9 cellular contexts compared by ENCODE assay signal in genomic region chrX:140766024-140766611, GRCh38. TPM values are rescaled to one million over a fixed set of nuclear protein-coding genes. Genes with fewer than 3 reads are reported as not detected.
DNase-seq lines count a peak whose midpoint lies in the region; ATAC-seq and TF ChIP-seq lines count a peak whose summit lies in the region.
"Had no signal": no experiment of that assay in that cellular context is flagged by ENCODE, and none has a peak within 500 bp of the region (broad histone marks: within the 10 kb centered on the region; RNA-seq: fewer than 3 reads in every experiment).

No MANE protein-coding gene starts in this region.

- no peak overlapping the region for H3K27ac ChIP-seq in CD4-positive, alpha-beta T cell (ENCODE audit: low read depth, low read length)
- H3K27ac ChIP-seq in heart right ventricle (no peak overlapping the region), psoas muscle (no peak overlapping the region)

- POLR2A ChIA-PET in CD4-positive, alpha-beta T cell (lab: Charles Lee): no interaction called here

- peak; percentile 65 for TF ChIP-seq CTCF in CD4-positive, alpha-beta T cell (IDR thresholded peaks at IDR 0.05)
- peak; percentile 35 to 86 (median 69) for TF ChIP-seq CTCF in heart right ventricle (IDR thresholded peaks at IDR 0.05)
- peak; percentile 73 for TF ChIP-seq CTCF in psoas muscle (IDR thresholded peaks at IDR 0.05)

- H3K4me3 ChIP-seq in heart right ventricle (peak overlapping the region in 6 of 10 donors; percentile 39 to 54 (median 47)), psoas muscle (peak overlapping the region; percentile 55)

- H3K27me3 ChIP-seq in CD4-positive, alpha-beta T cell (ENCODE audit: control insufficient read depth, insufficient read depth, low read length): peaks cover 16% of the 10 kb centered on the region
- H3K27me3 ChIP-seq in heart right ventricle (peaks cover 0 to 49% (median 2%) of the 10 kb centered on the region in 7 donors), psoas muscle (ENCODE audit: insufficient read depth in 3 of 3, low read length in 2 of 3) (peaks cover 0 to 23% (median 0%) of the 10 kb centered on the region in 3 donors)

- peaks cover 13% of the 10 kb centered on the region for H3K4me1 Mint-ChIP-seq in CD4-positive, alpha-beta T cell (ENCODE audit: low read depth)
- H3K4me1 Mint-ChIP-seq in activated T-helper 17 cell treated with anti-CD3 and anti-CD28 coated beads, Interleukin-2, amount 50 U/mL, for 72 hours: no peaks in the 10 kb centered on the region

- intact Hi-C loops in CD4-positive, alpha-beta T cell (cut with DNase I, micrococcal nuclease): loop anchor here in 1 of 2 experiments (10.0 kb wide), 1 partner anchor 509 kb away; no protein-coding TSS in a partner anchor
- intact Hi-C loops in heart right ventricle (cut with DNase I): no loop called here
- intact Hi-C loops in psoas muscle (cut with DNase I): no loop called here

- H3K36me3 ChIP-seq in heart right ventricle (no peaks in the 10 kb centered on the region), psoas muscle (ENCODE audit: insufficient read depth in 1 of 2, low read depth in 1 of 2) (no peaks in the 10 kb centered on the region)

- WGBS in heart right ventricle, 2 donors: 13 to 16% methylated on average over 8 of the region's 8 CpGs
- WGBS in psoas muscle, 3 donors: 11 to 13% (median 13%) methylated on average over 8 of the region's 8 CpGs

- no peaks in the 10 kb centered on the region for H3K36me3 Mint-ChIP-seq in CD4-positive, alpha-beta T cell (ENCODE audit: low read depth)
- H3K36me3 Mint-ChIP-seq in activated T-helper 17 cell treated with anti-CD3 and anti-CD28 coated beads, Interleukin-2, amount 50 U/mL, for 72 hours (ENCODE audit: low read depth): no peaks in the 10 kb centered on the region

- no peaks in the 10 kb centered on the region for H3K4me1 ChIP-seq in heart right ventricle
- no peaks in the 10 kb centered on the region for H3K4me1 ChIP-seq in psoas muscle

- H3K4me3 Mint-ChIP-seq in CD4-positive, alpha-beta T cell: peak overlapping the region; percentile 43
- peak overlapping the region; percentile 64 for H3K4me3 Mint-ChIP-seq in activated T-helper 17 cell treated with anti-CD3 and anti-CD28 coated beads, Interleukin-2, amount 50 U/mL, for 72 hours
- H3K4me3 Mint-ChIP-seq: activated B cell treated with CpG ODN at 0.5 μM for 24 hours had no signal

- H3K9me3 ChIP-seq in CD4-positive, alpha-beta T cell (ENCODE audit: control insufficient read depth, low read length): no peaks in the 10 kb centered on the region
- H3K9me3 ChIP-seq in heart right ventricle: no peaks in the 10 kb centered on the region
- no peaks in the 10 kb centered on the region for H3K9me3 ChIP-seq in psoas muscle

- CTCF ChIA-PET in CD4-positive, alpha-beta T cell (lab: Charles Lee): interaction anchor here (0.8 to 1.6 kb wide), 7 partner anchors 9 to 31 kb away, joined by 3 to 9 read pairs (median 3); no protein-coding TSS in a partner anchor

- H3K9me3 Mint-ChIP-seq in CD4-positive, alpha-beta T cell: no peaks in the 10 kb centered on the region
- no peaks in the 10 kb centered on the region for H3K9me3 Mint-ChIP-seq in activated T-helper 17 cell treated with anti-CD3 and anti-CD28 coated beads, Interleukin-2, amount 50 U/mL, for 72 hours
- H3K9me3 Mint-ChIP-seq: activated B cell treated with CpG ODN at 0.5 μM for 24 hours had no signal

- no peak for ATAC-seq in CD4-positive, alpha-beta T cell (ENCODE audit: poor library complexity)
- ATAC-seq in GM18907 (IDR thresholded peaks at IDR 0.05; ENCODE audit: unreplicated experiment) (peak; percentile 39), heart right ventricle (no peak), psoas muscle (no peak), HG03520 (IDR thresholded peaks at IDR 0.05; ENCODE audit: unreplicated experiment) (no peak)
- no peak for ATAC-seq in activated T-helper 17 cell treated with anti-CD3 and anti-CD28 coated beads, Interleukin-2, amount 50 U/mL, for 72 hours (replicated peaks)

- peak in 9 of 10 experiments; percentile 3 to 34 (median 9) for DNase-seq in CD4-positive, alpha-beta T cell
- DNase-seq in NCI-H2227 treated with DMSO at 0.1 percent for 48 hours (lab: John Stamatoyannopoulos, UW) (peak; percentile 46), heart right ventricle (peak; percentile 6 to 15), psoas muscle (peak in 1 of 2 donors; percentile 51), SKM-1 (lab: John Stamatoyannopoulos, UW; ENCODE audit: unreplicated experiment) (no peak)
- DNase-seq: activated B cell treated with CpG ODN at 0.5 μM for 24 hours had no signal

- H3K27ac Mint-ChIP-seq in CD4-positive, alpha-beta T cell: no peak overlapping the region
- H3K27ac Mint-ChIP-seq in activated T-helper 17 cell treated with anti-CD3 and anti-CD28 coated beads, Interleukin-2, amount 50 U/mL, for 72 hours: no peak overlapping the region
- H3K27ac Mint-ChIP-seq: activated B cell treated with CpG ODN at 0.5 μM for 24 hours had no signal

- H3K27me3 Mint-ChIP-seq in CD4-positive, alpha-beta T cell: peaks cover 20% of the 10 kb centered on the region
- peaks cover 4% of the 10 kb centered on the region for H3K27me3 Mint-ChIP-seq in activated T-helper 17 cell treated with anti-CD3 and anti-CD28 coated beads, Interleukin-2, amount 50 U/mL, for 72 hours

RNA-seq across cellular contexts. Expression of gene LINC00632, which starts 56.6 kb away (rescaled TPM):
- total RNA-seq in CD4-positive, alpha-beta T cell: 10 to 100 TPM in 1 of 2 experiments, 1 to 10 TPM in 1; 9.4 to 10.8 TPM
- 1 to 10 TPM; 3.3 to 4.7 TPM for total RNA-seq in activated T-helper 17 cell treated with anti-CD3 and anti-CD28 coated beads, Interleukin-2, amount 50 U/mL, for 72 hours
- total RNA-seq in heart right ventricle (100 to 1,000 TPM in 6 of 10 donors, 10 to 100 TPM in 4; 51.3 to 189 (median 118) TPM), psoas muscle (10 to 100 TPM; 28.5 to 56.4 (median 35.2) TPM)
- polyA plus RNA-seq in heart right ventricle (1 to 10 TPM; 1.4 to 4.3 TPM), psoas muscle (under 1 TPM; 0.06 to 0.32 (median 0.18) TPM)
